ENCODE assay signal across 25 cellular contexts in genomic region chr19:46692918-46693722, GRCh38. TPM values are rescaled to one million over a fixed set of nuclear protein-coding genes. Genes with fewer than 3 reads are reported as not detected.
A peak's percentile ranks its signal among the peaks of the same experiment; 100 is the strongest.
DNase-seq lines count a peak whose midpoint lies in the region; ATAC-seq, FAIRE-seq and TF ChIP-seq lines count a peak whose summit lies in the region.
"Had no signal": no experiment of that assay in that cellular context is flagged by ENCODE, and none has a peak within 500 bp of the region (broad histone marks: within the 10 kb centered on the region; RNA-seq: fewer than 3 reads in every experiment).

No MANE protein-coding gene starts in this region.

- peaks cover 6% of the 10 kb centered on the region for H3K4me1 Mint-ChIP-seq in activated CD4-positive, alpha-beta T cell treated with anti-CD3 and anti-CD28 coated beads, Interleukin-2, amount 10 ng/mL, durations not matched to agents 24 days and 14 days
- H3K4me1 Mint-ChIP-seq in activated naive CD8-positive, alpha-beta T cell treated with anti-CD3 and anti-CD28 coated beads for 36 hours, result no peaks in the 10 kb centered on the region
- H3K4me1 Mint-ChIP-seq in naive thymus-derived CD4-positive, alpha-beta T cell, result peaks cover 0 to 7% (median 0%) of the 10 kb centered on the region in 7 donors
- H3K4me1 Mint-ChIP-seq: activated CD8-positive, alpha-beta memory T cell treated with anti-CD3 and anti-CD28 coated beads, Interleukin-2, amount 10 ng/mL, durations not matched to agents 7 days and 5 days had no signal

- peak overlapping the region; percentile 18 for H3K27ac Mint-ChIP-seq in activated CD4-positive, alpha-beta T cell treated with anti-CD3 and anti-CD28 coated beads, Interleukin-2, amount 10 ng/mL, durations not matched to agents 24 days and 14 days
- H3K27ac Mint-ChIP-seq in activated naive CD8-positive, alpha-beta T cell treated with anti-CD3 and anti-CD28 coated beads for 36 hours, result peak overlapping the region; percentile 29
- peak overlapping the region in 7 of 9 donors; percentile 47 to 78 (median 64) for H3K27ac Mint-ChIP-seq in naive thymus-derived CD4-positive, alpha-beta T cell
- H3K27ac Mint-ChIP-seq: activated CD8-positive, alpha-beta memory T cell treated with anti-CD3 and anti-CD28 coated beads, Interleukin-2, amount 10 ng/mL, durations not matched to agents 7 days and 5 days; GM23338; type B pancreatic cell had no signal

- peaks cover 84% of the 10 kb centered on the region for H3K36me3 Mint-ChIP-seq in activated CD4-positive, alpha-beta T cell treated with anti-CD3 and anti-CD28 coated beads, Interleukin-2, amount 10 ng/mL, durations not matched to agents 24 days and 14 days (ENCODE audit: low read depth)
- H3K36me3 Mint-ChIP-seq in activated naive CD8-positive, alpha-beta T cell treated with anti-CD3 and anti-CD28 coated beads for 36 hours, result peaks cover 40% of the 10 kb centered on the region
- peaks cover 19 to 53% (median 36%) of the 10 kb centered on the region in 5 donors for H3K36me3 Mint-ChIP-seq in naive thymus-derived CD4-positive, alpha-beta T cell

- H3K4me2 ChIP-seq in GM23248 (ENCODE audit: unreplicated experiment), result no peak overlapping the region
- H3K4me2 ChIP-seq: GM23338 had no signal

- no peaks in the 10 kb centered on the region for H3K9me3 ChIP-seq in GM23248 (ENCODE audit: low read depth)
- no peaks in the 10 kb centered on the region for H3K9me3 ChIP-seq in naive thymus-derived CD4-positive, alpha-beta T cell (ENCODE audit: control insufficient read depth in 2 of 3, low read length in 3 of 3)
- H3K9me3 ChIP-seq in pancreas, result no peaks in the 10 kb centered on the region
- no peaks in the 10 kb centered on the region for H3K9me3 ChIP-seq in ascending aorta
- H3K9me3 ChIP-seq: mucosa of descending colon had no signal

- no peak overlapping the region for H3K9ac ChIP-seq in GM23248

- intact Hi-C loops in activated CD4-positive, alpha-beta T cell treated with anti-CD3 and anti-CD28 coated beads, Interleukin-2, amount 10 ng/mL, durations not matched to agents 24 days and 14 days (cut with micrococcal nuclease), result no loop called here
- intact Hi-C loops in naive thymus-derived CD4-positive, alpha-beta T cell (cut with micrococcal nuclease), result loop anchor here (5.0 kb wide), 1 partner anchor 34 kb away; no protein-coding TSS in a partner anchor
- intact Hi-C loops in pancreas (cut with DNase I) (no loop called here), ascending aorta (cut with DNase I) (no loop called here)

- DNase-seq in activated CD4-positive, alpha-beta T cell treated with anti-CD3 and anti-CD28 coated beads, Interleukin-2, amount 10 ng/mL, durations not matched to agents 24 days and 14 days, result no peak
- DNase-seq in activated CD4-positive, alpha-beta T cell treated with anti-CD3 and anti-CD28 coated beads, Interleukin-2, amount 50 U/mL, for 4 hours, result no peak
- DNase-seq in GM23248 (peak; percentile 21), pancreas (no peak), ascending aorta (ENCODE audit: low spot score in 2 of 2) (no peak)
- DNase-seq in activated naive CD8-positive, alpha-beta T cell treated with anti-CD3 and anti-CD28 coated beads for 36 hours, result no peak
- DNase-seq in naive thymus-derived CD4-positive, alpha-beta T cell, result no peak
- DNase-seq: activated CD8-positive, alpha-beta memory T cell treated with anti-CD3 and anti-CD28 coated beads, Interleukin-2, amount 10 ng/mL, durations not matched to agents 7 days and 5 days; activated effector memory CD4-positive, alpha-beta T cell treated with anti-CD3 and anti-CD28 coated beads, Interleukin-2, amount 50 U/mL, for 16 hours; brain microvascular endothelial cell; DMS79 treated with DMSO at 0.1 percent for 48 hours; mucosa of descending colon; NCI-H1048; NCI-H2029; stimulated activated naive CD4-positive, alpha-beta T cell; WERI-Rb-1 had no signal

- in situ Hi-C loops in GM23248 (cut with MboI), result no loop called here

- no peaks in the 10 kb centered on the region for H3K9me2 ChIP-seq in GM23248 (ENCODE audit: insufficient read depth)

- 89 to 92% methylated on average over 4 of the region's 4 CpGs for WGBS in GM23248 (ENCODE audit: low coverage in 1 of 2, low lambda C conversion rate in 2 of 2, missing lambda C conversion rate in 2 of 2), 2 experiments
- 92 to 94% methylated on average over 4 of the region's 4 CpGs for WGBS in pancreas, 2 donors

- H3K9me3 Mint-ChIP-seq in activated CD4-positive, alpha-beta T cell treated with anti-CD3 and anti-CD28 coated beads, Interleukin-2, amount 10 ng/mL, durations not matched to agents 24 days and 14 days, result no peaks in the 10 kb centered on the region
- H3K9me3 Mint-ChIP-seq in activated naive CD8-positive, alpha-beta T cell treated with anti-CD3 and anti-CD28 coated beads for 36 hours, result no peaks in the 10 kb centered on the region
- peaks cover 0 to 2% (median 0%) of the 10 kb centered on the region in 11 donors for H3K9me3 Mint-ChIP-seq in naive thymus-derived CD4-positive, alpha-beta T cell
- H3K9me3 Mint-ChIP-seq: GM23338, type B pancreatic cell had no signal

- FAIRE-seq in pancreas (lab: Jason Lieb, UNC), result no peak

- H3K79me2 ChIP-seq in GM23248 (ENCODE audit: insufficient read depth), result no peaks in the 10 kb centered on the region

- H3K27me3 ChIP-seq in GM23248 (replicated peaks; ENCODE audit: insufficient read depth), result no peaks in the 10 kb centered on the region
- no peaks in the 10 kb centered on the region for H3K27me3 ChIP-seq in naive thymus-derived CD4-positive, alpha-beta T cell (ENCODE audit: control insufficient read depth in 2 of 2, insufficient read depth in 2 of 2, low read length in 2 of 2)
- no peaks in the 10 kb centered on the region for H3K27me3 ChIP-seq in pancreas
- H3K27me3 ChIP-seq in ascending aorta, result no peaks in the 10 kb centered on the region
- H3K27me3 ChIP-seq: brain microvascular endothelial cell had no signal

- ATAC-seq in naive thymus-derived CD4-positive, alpha-beta T cell, result no peak
- no peak for ATAC-seq in pancreas
- no peak for ATAC-seq in activated CD4-positive, CD25-positive, alpha-beta regulatory T cell treated with anti-CD3 and anti-CD28 coated beads, Interleukin-2, amount 50 U/mL, for 24 hours
- ATAC-seq: activated CD8-positive, alpha-beta memory T cell treated with anti-CD3 and anti-CD28 coated beads, Interleukin-2, amount 10 ng/mL, durations not matched to agents 7 days and 5 days; GM23338; left lobe of liver; mucosa of descending colon had no signal

- no peak for TF ChIP-seq CTCF in pancreas (IDR thresholded peaks at IDR 0.05)
- no peak for TF ChIP-seq CTCF in ascending aorta (IDR thresholded peaks at IDR 0.05)

- H3K4me3 ChIP-seq in GM23248, result no peak overlapping the region
- no peak overlapping the region for H3K4me3 ChIP-seq in naive thymus-derived CD4-positive, alpha-beta T cell (ENCODE audit: low read length)
- no peak overlapping the region for H3K4me3 ChIP-seq in pancreas
- no peak overlapping the region for H3K4me3 ChIP-seq in ascending aorta
- H3K4me3 ChIP-seq: GM23338, mucosa of descending colon had no signal

- CTCF ChIA-PET in naive thymus-derived CD4-positive, alpha-beta T cell (lab: Charles Lee), result interaction anchor here (1.0 to 3.2 kb wide), 2 partner anchors 10 to 13 kb away, joined by 3 to 10 read pairs; no protein-coding TSS in a partner anchor

- H4K20me1 ChIP-seq in GM23248 (ENCODE audit: insufficient read depth), result no peaks in the 10 kb centered on the region

- H3K4me1 ChIP-seq in GM23248 (ENCODE audit: insufficient read depth), result no peaks in the 10 kb centered on the region
- H3K4me1 ChIP-seq in naive thymus-derived CD4-positive, alpha-beta T cell (ENCODE audit: control insufficient read depth in 2 of 2, insufficient read depth in 2 of 2, low read length in 2 of 2), result no peaks in the 10 kb centered on the region
- H3K4me1 ChIP-seq in pancreas, result no peaks in the 10 kb centered on the region
- no peaks in the 10 kb centered on the region for H3K4me1 ChIP-seq in ascending aorta

- H3K36me3 ChIP-seq in GM23248 (ENCODE audit: low read depth) (peaks cover 42% of the 10 kb centered on the region), pancreas (peaks cover 0 to 59% (median 39%) of the 10 kb centered on the region in 3 donors), ascending aorta (peaks cover 86 to 87% of the 10 kb centered on the region in 2 donors)
- H3K36me3 ChIP-seq in naive thymus-derived CD4-positive, alpha-beta T cell (ENCODE audit: control insufficient read depth in 2 of 3, insufficient read depth in 3 of 3, low read length in 3 of 3), result peaks cover 50 to 98% (median 63%) of the 10 kb centered on the region in 3 experiments

- POLR2A ChIA-PET in naive thymus-derived CD4-positive, alpha-beta T cell (lab: Charles Lee), result interaction anchor here (0.6 to 0.9 kb wide), 2 partner anchors 10 to 243 kb away, joined by 3 to 5 read pairs; no protein-coding TSS in a partner anchor

- H3K27me3 Mint-ChIP-seq in activated CD4-positive, alpha-beta T cell treated with anti-CD3 and anti-CD28 coated beads, Interleukin-2, amount 10 ng/mL, durations not matched to agents 24 days and 14 days, result no peaks in the 10 kb centered on the region
- no peaks in the 10 kb centered on the region for H3K27me3 Mint-ChIP-seq in activated naive CD8-positive, alpha-beta T cell treated with anti-CD3 and anti-CD28 coated beads for 36 hours
- no peaks in the 10 kb centered on the region for H3K27me3 Mint-ChIP-seq in naive thymus-derived CD4-positive, alpha-beta T cell
- H3K27me3 Mint-ChIP-seq: activated CD8-positive, alpha-beta memory T cell treated with anti-CD3 and anti-CD28 coated beads, Interleukin-2, amount 10 ng/mL, durations not matched to agents 7 days and 5 days; type B pancreatic cell had no signal

- no peak overlapping the region for H2AFZ ChIP-seq in GM23248
- H2AFZ ChIP-seq: GM23338 had no signal

- H3K27ac ChIP-seq in GM23248, result no peak overlapping the region
- H3K27ac ChIP-seq in naive thymus-derived CD4-positive, alpha-beta T cell (ENCODE audit: low read depth, low read length), result peak overlapping the region; percentile 34
- no peak overlapping the region for H3K27ac ChIP-seq in pancreas
- no peak overlapping the region for H3K27ac ChIP-seq in ascending aorta
- H3K27ac ChIP-seq: brain microvascular endothelial cell, WERI-Rb-1 had no signal

- H3F3A ChIP-seq in GM23248 (ENCODE audit: insufficient read depth), result no peaks in the 10 kb centered on the region

- H3K4me3 Mint-ChIP-seq in activated CD4-positive, alpha-beta T cell treated with anti-CD3 and anti-CD28 coated beads, Interleukin-2, amount 10 ng/mL, durations not matched to agents 24 days and 14 days, result no peak overlapping the region
- no peak overlapping the region for H3K4me3 Mint-ChIP-seq in activated naive CD8-positive, alpha-beta T cell treated with anti-CD3 and anti-CD28 coated beads for 36 hours
- no peak overlapping the region for H3K4me3 Mint-ChIP-seq in naive thymus-derived CD4-positive, alpha-beta T cell
- H3K4me3 Mint-ChIP-seq: activated CD8-positive, alpha-beta memory T cell treated with anti-CD3 and anti-CD28 coated beads, Interleukin-2, amount 10 ng/mL, durations not matched to agents 7 days and 5 days; GM23338; type B pancreatic cell had no signal

RNA-seq across cellular contexts. Expression of gene PRKD2, which starts 23.8 kb away (rescaled TPM):
- total RNA-seq in activated CD4-positive, alpha-beta T cell treated with anti-CD3 and anti-CD28 coated beads, Interleukin-2, amount 10 ng/mL, durations not matched to agents 24 days and 14 days, result 89.1 and 90.5 TPM in 2 replicates
- total RNA-seq in GM23248 (2014; rRNA removed; shearing (Covaris generic)), result 11.9 and 16.4 TPM in 2 replicates
- polyA plus RNA-seq in GM23248 (2016; fragmentation: Nextera tagmentation; extraction: Ambion mirVana) (12.3 and 14.2 TPM in 2 replicates), pancreas (10 to 100 TPM; 61.1 to 90.3 TPM)
- total RNA-seq in activated naive CD8-positive, alpha-beta T cell treated with anti-CD3 and anti-CD28 coated beads for 36 hours, result 10 to 100 TPM; 68.6 to 76.2 TPM
- total RNA-seq in naive thymus-derived CD4-positive, alpha-beta T cell, result 100 to 1,000 TPM; 120 to 181 (median 123) TPM
- 100 to 1,000 TPM in 1 of 2 donors, 10 to 100 TPM in 1; 39.5 to 105 TPM for polyA plus RNA-seq in naive thymus-derived CD4-positive, alpha-beta T cell
- total RNA-seq in pancreas (10 to 100 TPM; 13.8 to 33.5 (median 20.4) TPM), ascending aorta (101 TPM)

RNA-seq across cellular contexts. Expression of gene DACT3, which starts 32.1 kb away (rescaled TPM):
- 3.2 and 3.7 TPM in 2 replicates for total RNA-seq in activated CD4-positive, alpha-beta T cell treated with anti-CD3 and anti-CD28 coated beads, Interleukin-2, amount 10 ng/mL, durations not matched to agents 24 days and 14 days
- 7.1 and 7.3 TPM in 2 replicates for total RNA-seq in GM23248 (2014; rRNA removed; shearing (Covaris generic))
- polyA plus RNA-seq in GM23248 (2016; fragmentation: Nextera tagmentation; extraction: Ambion mirVana) (0.63 and 0.66 TPM in 2 replicates), pancreas (1 to 10 TPM in 1 of 2 donors, under 1 TPM in 1; 0.89 to 1.3 TPM)
- 1 to 10 TPM; 3.7 to 3.9 TPM for total RNA-seq in activated naive CD8-positive, alpha-beta T cell treated with anti-CD3 and anti-CD28 coated beads for 36 hours
- 1 to 10 TPM in 1 of 5 experiments, under 1 TPM in 3, not detected in 1; 0.11 to 1.3 (median 0.34) TPM for total RNA-seq in naive thymus-derived CD4-positive, alpha-beta T cell
- polyA plus RNA-seq in naive thymus-derived CD4-positive, alpha-beta T cell, result under 1 TPM in 1 of 2 donors, not detected in 1; 0.07 TPM
- total RNA-seq in pancreas (1 to 10 TPM in 2 of 6 donors, under 1 TPM in 4; 0.24 to 1.7 (median 0.48) TPM), ascending aorta (104 TPM)
- total RNA-seq: NCI-H460 had no signal

RNA-seq across cellular contexts. Expression of gene FKRP, which starts 52.7 kb away (rescaled TPM):
- 20.8 and 21.4 TPM in 2 replicates for total RNA-seq in activated CD4-positive, alpha-beta T cell treated with anti-CD3 and anti-CD28 coated beads, Interleukin-2, amount 10 ng/mL, durations not matched to agents 24 days and 14 days
- 32.1 and 41.5 TPM in 2 replicates for total RNA-seq in GM23248 (2014; rRNA removed; shearing (Covaris generic))
- 12.4 and 15.0 TPM in 2 replicates for polyA plus RNA-seq in GM23248 (2016; fragmentation: Nextera tagmentation; extraction: Ambion mirVana)
- total RNA-seq in activated naive CD8-positive, alpha-beta T cell treated with anti-CD3 and anti-CD28 coated beads for 36 hours, result 10 to 100 TPM; 17.3 to 18.8 TPM
- 10 to 100 TPM; 17.5 to 29.8 (median 21.2) TPM for total RNA-seq in naive thymus-derived CD4-positive, alpha-beta T cell
- 1 to 10 TPM; 1.8 to 6.8 TPM for polyA plus RNA-seq in naive thymus-derived CD4-positive, alpha-beta T cell
- 1 to 10 TPM; 5.0 to 9.4 (median 6.5) TPM for total RNA-seq in pancreas
- 10 to 100 TPM; 16.6 to 17.4 TPM for polyA plus RNA-seq in pancreas
- total RNA-seq in ascending aorta, result 11.8 TPM

RNA-seq across cellular contexts. Expression of gene STRN4, which starts 53.1 kb away (rescaled TPM):
- 101 and 107 TPM in 2 replicates for total RNA-seq in activated CD4-positive, alpha-beta T cell treated with anti-CD3 and anti-CD28 coated beads, Interleukin-2, amount 10 ng/mL, durations not matched to agents 24 days and 14 days
- total RNA-seq in GM23248 (2014; rRNA removed; shearing (Covaris generic)), result 75.7 and 114 TPM in 2 replicates
- polyA plus RNA-seq in GM23248 (2016; fragmentation: Nextera tagmentation; extraction: Ambion mirVana) (44.4 and 45.9 TPM in 2 replicates), pancreas (10 to 100 TPM; 43.4 to 48.0 TPM)
- 10 to 100 TPM; 54.9 to 57.9 TPM for total RNA-seq in activated naive CD8-positive, alpha-beta T cell treated with anti-CD3 and anti-CD28 coated beads for 36 hours
- total RNA-seq in naive thymus-derived CD4-positive, alpha-beta T cell, result 100 to 1,000 TPM in 2 of 5 experiments, 10 to 100 TPM in 3; 81.3 to 120 (median 90.4) TPM
- polyA plus RNA-seq in naive thymus-derived CD4-positive, alpha-beta T cell, result 10 to 100 TPM; 16.2 to 30.9 TPM
- total RNA-seq in pancreas (10 to 100 TPM; 26.4 to 43.5 (median 32.6) TPM), ascending aorta (151 TPM)

RNA-seq across cellular contexts. Expression of gene GNG8, which starts 57.1 kb away (rescaled TPM):
- total RNA-seq in activated CD4-positive, alpha-beta T cell treated with anti-CD3 and anti-CD28 coated beads, Interleukin-2, amount 10 ng/mL, durations not matched to agents 24 days and 14 days, result 13.3 and 14.1 TPM in 2 replicates
- total RNA-seq in GM23248 (2014; rRNA removed; shearing (Covaris generic)), result not detected in 2 replicates
- not detected in 2 replicates for polyA plus RNA-seq in GM23248 (2016; fragmentation: Nextera tagmentation; extraction: Ambion mirVana)
- total RNA-seq in activated naive CD8-positive, alpha-beta T cell treated with anti-CD3 and anti-CD28 coated beads for 36 hours, result 10 to 100 TPM; 20.4 to 21.3 TPM
- 10 to 100 TPM in 1 of 5 experiments, 1 to 10 TPM in 1, not detected in 3; 3.2 to 12.3 TPM for total RNA-seq in naive thymus-derived CD4-positive, alpha-beta T cell
- 1 to 10 TPM in 1 of 2 donors, not detected in 1; 9.7 TPM for polyA plus RNA-seq in naive thymus-derived CD4-positive, alpha-beta T cell
- not detected for total RNA-seq in pancreas
- not detected for polyA plus RNA-seq in pancreas
- total RNA-seq in ascending aorta, result not detected
- total RNA-seq: A673, dermis microvascular lymphatic vessel endothelial cell, glomerular endothelial cell, GM23338, left lobe of liver, NCI-H460 had no signal
- polyA plus RNA-seq: esophagus had no signal

Comparison
In these comparisons a context has a peak if more than half of its experiments do, and no peak if none do; other contexts are left out.
1. RNA of gene DACT3, which starts 32.1 kb away (total RNA-seq): 104 TPM in ascending aorta (single experiment); 7.1 to 7.3 TPM in GM23248, 3.7 to 3.9 TPM in activated naive CD8-positive, alpha-beta T cell treated with anti-CD3 and anti-CD28 coated beads for 36 hours, 3.2 to 3.7 TPM in activated CD4-positive, alpha-beta T cell treated with anti-CD3 and anti-CD28 coated beads, Interleukin-2, amount 10 ng/mL, durations not matched to agents 24 days and 14 days, 0.24 to 1.7 TPM in pancreas and 0.11 to 1.3 TPM in naive thymus-derived CD4-positive, alpha-beta T cell; every median in the first group is over 10 times any median in the second.
2. intact Hi-C loops: an anchor here in naive thymus-derived CD4-positive, alpha-beta T cell (5.0 kb wide); none called in activated CD4-positive, alpha-beta T cell treated with anti-CD3 and anti-CD28 coated beads, Interleukin-2, amount 10 ng/mL, durations not matched to agents 24 days and 14 days, pancreas and ascending aorta.
3. Peak in every context shown above with its lines, with median percentiles within 50 percentile points of each other: H3K27ac Mint-ChIP-seq.